10 cellular contexts compared by ENCODE assay signal in the genomic region with DNA sequence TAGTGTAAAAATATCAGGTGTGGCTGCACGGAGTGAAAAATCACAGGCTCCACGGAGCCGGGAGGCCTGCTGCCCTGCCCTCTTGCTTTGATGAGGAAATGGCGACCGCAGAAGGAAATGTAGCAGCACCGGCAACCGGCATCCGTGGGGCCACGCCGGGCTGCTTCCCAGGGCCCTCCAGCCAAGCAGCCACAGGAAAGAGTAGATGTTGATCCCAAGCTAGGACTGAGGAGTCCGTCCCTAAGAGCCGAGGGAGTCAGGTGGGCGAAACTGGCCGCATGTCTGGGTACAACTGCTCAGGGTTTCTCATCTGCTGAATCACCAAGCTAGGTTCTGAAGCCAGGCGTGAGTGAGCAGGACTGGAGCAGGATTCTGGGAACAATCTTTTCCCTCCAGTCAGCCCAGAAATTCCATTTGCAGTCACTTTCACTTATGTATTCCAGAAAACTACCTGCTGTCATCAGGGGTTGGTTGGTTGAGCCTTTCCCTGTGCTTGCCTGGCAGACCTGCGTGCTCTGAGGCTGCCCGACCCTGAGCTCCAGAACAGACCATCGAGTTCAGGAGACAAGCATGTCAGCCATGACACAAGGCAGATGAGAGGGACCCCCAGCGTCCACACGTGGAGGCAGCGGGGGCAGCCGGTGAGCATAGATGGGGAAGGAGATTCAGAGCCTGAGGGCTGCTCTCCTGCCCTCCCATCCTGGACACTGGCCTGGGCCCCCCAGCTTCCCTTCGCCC. TPM values are rescaled to one million over a fixed set of nuclear protein-coding genes. Genes with fewer than 3 reads are reported as not detected.
DNase-seq lines count a peak whose midpoint lies in the region; ATAC-seq and TF ChIP-seq lines count a peak whose summit lies in the region.
"Had no signal": no experiment of that assay in that cellular context is flagged by ENCODE, and none has a peak within 500 bp of the region (broad histone marks: within the 10 kb centered on the region; RNA-seq: fewer than 3 reads in every experiment).

No MANE protein-coding gene starts in this region.

- H2AFZ ChIP-seq in DND-41 (ENCODE audit: low read depth, low read length) (no peak overlapping the region), OCI-LY3 (ENCODE audit: low read depth, low read length) (0 out of 2 replicates have a peak overlapping the region, but pooled peaks have one; percentile 21)

- H3K27me3 Mint-ChIP-seq in activated naive CD8-positive, alpha-beta T cell treated with anti-CD3 and anti-CD28 coated beads for 36 hours: no peaks in the 10 kb centered on the region
- peaks cover 69% of the 10 kb centered on the region for H3K27me3 Mint-ChIP-seq in neural crest cell (ENCODE audit: low read depth)

- H4K20me1 ChIP-seq in DND-41 (ENCODE audit: insufficient read depth, low read length): peaks cover 3% of the 10 kb centered on the region; the same call in 1 of the 2 replicates
- H4K20me1 ChIP-seq in OCI-LY3 (ENCODE audit: insufficient read depth, low read length): no peaks in the 10 kb centered on the region

- H3K4me3 Mint-ChIP-seq in activated naive CD8-positive, alpha-beta T cell treated with anti-CD3 and anti-CD28 coated beads for 36 hours: peak overlapping the region; percentile 84
- peak overlapping the region; percentile 64 for H3K4me3 Mint-ChIP-seq in neural crest cell

- H3K9me3 ChIP-seq in DND-41 (ENCODE audit: insufficient read depth, low read length, severe bottlenecking) (no peaks in the 10 kb centered on the region), OCI-LY3 (ENCODE audit: insufficient read depth, low read length) (0 out of 2 replicates have a peak, but pooled peaks cover 4% of the 10 kb centered on the region)
- H3K9me3 ChIP-seq: psoas muscle had no signal

- peak overlapping the region; percentile 53 for H3K9ac ChIP-seq in DND-41 (ENCODE audit: low read depth, low read length)
- no peak overlapping the region for H3K9ac ChIP-seq in OCI-LY3 (ENCODE audit: low read length)
- H3K9ac ChIP-seq: KMS-11 had no signal

- no peaks in the 10 kb centered on the region for H3K79me2 ChIP-seq in DND-41 (ENCODE audit: insufficient read depth, low read length)
- no peaks in the 10 kb centered on the region for H3K79me2 ChIP-seq in OCI-LY3 (ENCODE audit: low read length)

- H3K4me3 ChIP-seq in DND-41 (ENCODE audit: low read depth in 1 of 2, low read length in 2 of 2) (peak overlapping the region in 1 of 2 experiments; percentile 40; a peak in 1 of 4 replicates), OCI-LY3 (ENCODE audit: low read length) (peak overlapping the region; percentile 71)
- H3K4me3 ChIP-seq: psoas muscle had no signal

- H3K4me2 ChIP-seq in DND-41 (ENCODE audit: insufficient read depth, low read length) (peak overlapping the region; percentile 58), OCI-LY3 (ENCODE audit: low read length) (peak overlapping the region; percentile 82)
- H3K4me2 ChIP-seq: KMS-11 had no signal

- peaks cover 19% of the 10 kb centered on the region for H3K36me3 Mint-ChIP-seq in activated naive CD8-positive, alpha-beta T cell treated with anti-CD3 and anti-CD28 coated beads for 36 hours
- no peaks in the 10 kb centered on the region for H3K36me3 Mint-ChIP-seq in neural crest cell (ENCODE audit: low read depth)

- H3K27me3 ChIP-seq in DND-41 (ENCODE audit: insufficient read depth, low read length, poor library complexity) (no peaks in the 10 kb centered on the region), OCI-LY3 (ENCODE audit: low read depth, low read length) (peaks cover 15% of the 10 kb centered on the region)

- H3K36me3 ChIP-seq in DND-41 (ENCODE audit: insufficient read depth, low read length) (no peaks in the 10 kb centered on the region), OCI-LY3 (replicated peaks; ENCODE audit: low read depth, low read length) (no peaks in the 10 kb centered on the region)

- H3K4me1 Mint-ChIP-seq in activated naive CD8-positive, alpha-beta T cell treated with anti-CD3 and anti-CD28 coated beads for 36 hours: peaks cover 80% of the 10 kb centered on the region
- peaks cover 43% of the 10 kb centered on the region for H3K4me1 Mint-ChIP-seq in neural crest cell

- H3K27ac ChIP-seq in DND-41 (ENCODE audit: low read length) (peak overlapping the region; percentile 89), OCI-LY3 (ENCODE audit: low read length) (no peak overlapping the region)
- H3K27ac ChIP-seq: KMS-11, psoas muscle had no signal

- H3K4me1 ChIP-seq in DND-41 (ENCODE audit: insufficient read depth, low read length) (peaks cover 74% of the 10 kb centered on the region), OCI-LY3 (ENCODE audit: low read length) (peaks cover 38% of the 10 kb centered on the region)

- TF ChIP-seq CTCF in DND-41 (IDR thresholded peaks at IDR 0.05; ENCODE audit: borderline replicate concordance, extremely low read depth, low read length, poor library complexity, severe bottlenecking) (no peak), OCI-LY3 (IDR thresholded peaks at IDR 0.05; ENCODE audit: low read depth, low read length) (no peak), neural crest cell (conservative IDR thresholded peaks at IDR 0.05) (no peak)

- H3K9me3 Mint-ChIP-seq in activated naive CD8-positive, alpha-beta T cell treated with anti-CD3 and anti-CD28 coated beads for 36 hours: peaks cover 6% of the 10 kb centered on the region
- no peaks in the 10 kb centered on the region for H3K9me3 Mint-ChIP-seq in neural crest cell

- no peak for ATAC-seq in DND-41 (ENCODE audit: insufficient read depth, low read depth)
- no peak for ATAC-seq in GM18858 (IDR thresholded peaks at IDR 0.05; ENCODE audit: unreplicated experiment)
- no peak for ATAC-seq in HG02571 (IDR thresholded peaks at IDR 0.05; ENCODE audit: unreplicated experiment)

- DNase-seq in DND-41: peak; percentile 60
- DNase-seq in activated naive CD8-positive, alpha-beta T cell treated with anti-CD3 and anti-CD28 coated beads for 36 hours: peak; percentile 57
- DNase-seq in neural crest cell (ENCODE audit: low read depth, low spot score): no peak
- no peak for DNase-seq in NAMALWA (ENCODE audit: low spot score)
- no peak for DNase-seq in NCI-H1694 (lab: John Stamatoyannopoulos, UW)

- H3K27ac Mint-ChIP-seq in activated naive CD8-positive, alpha-beta T cell treated with anti-CD3 and anti-CD28 coated beads for 36 hours: peak overlapping the region; percentile 98
- no peak overlapping the region for H3K27ac Mint-ChIP-seq in neural crest cell (ENCODE audit: unreplicated experiment)

RNA-seq across cellular contexts. Expression of gene ITGB2, which starts 5.8 kb away (rescaled TPM):
- 100 to 1,000 TPM; 223 to 234 TPM for total RNA-seq in activated naive CD8-positive, alpha-beta T cell treated with anti-CD3 and anti-CD28 coated beads for 36 hours
- 0.84 and 0.89 TPM in 2 replicates for total RNA-seq in neural crest cell

RNA-seq across cellular contexts. Expression of gene SLX9, which starts 13.3 kb away (rescaled TPM):
- total RNA-seq in activated naive CD8-positive, alpha-beta T cell treated with anti-CD3 and anti-CD28 coated beads for 36 hours: 10 to 100 TPM; 85.9 to 93.6 TPM
- total RNA-seq in neural crest cell: 40.5 and 42.3 TPM in 2 replicates

RNA-seq across cellular contexts. Expression of gene PTTG1IP, which starts 53.0 kb away (rescaled TPM):
- total RNA-seq in activated naive CD8-positive, alpha-beta T cell treated with anti-CD3 and anti-CD28 coated beads for 36 hours: 10 to 100 TPM; 40.3 to 44.7 TPM
- 164 and 169 TPM in 2 replicates for total RNA-seq in neural crest cell

Comparison
In these comparisons a context has a peak if more than half of its experiments do, and no peak if none do; other contexts are left out.
1. DNase-seq: peak in DND-41 (single experiment) and activated naive CD8-positive, alpha-beta T cell treated with anti-CD3 and anti-CD28 coated beads for 36 hours (single experiment); none in neural crest cell (single experiment), NAMALWA (single experiment) and NCI-H1694 (single experiment).
2. RNA of gene ITGB2, which starts 5.8 kb away (total RNA-seq): 223 to 234 TPM in activated naive CD8-positive, alpha-beta T cell treated with anti-CD3 and anti-CD28 coated beads for 36 hours; 0.84 to 0.89 TPM in neural crest cell; every median in the first group is over 100 times any median in the second.